8 cellular contexts compared by ENCODE assay signal in the genomic region with DNA sequence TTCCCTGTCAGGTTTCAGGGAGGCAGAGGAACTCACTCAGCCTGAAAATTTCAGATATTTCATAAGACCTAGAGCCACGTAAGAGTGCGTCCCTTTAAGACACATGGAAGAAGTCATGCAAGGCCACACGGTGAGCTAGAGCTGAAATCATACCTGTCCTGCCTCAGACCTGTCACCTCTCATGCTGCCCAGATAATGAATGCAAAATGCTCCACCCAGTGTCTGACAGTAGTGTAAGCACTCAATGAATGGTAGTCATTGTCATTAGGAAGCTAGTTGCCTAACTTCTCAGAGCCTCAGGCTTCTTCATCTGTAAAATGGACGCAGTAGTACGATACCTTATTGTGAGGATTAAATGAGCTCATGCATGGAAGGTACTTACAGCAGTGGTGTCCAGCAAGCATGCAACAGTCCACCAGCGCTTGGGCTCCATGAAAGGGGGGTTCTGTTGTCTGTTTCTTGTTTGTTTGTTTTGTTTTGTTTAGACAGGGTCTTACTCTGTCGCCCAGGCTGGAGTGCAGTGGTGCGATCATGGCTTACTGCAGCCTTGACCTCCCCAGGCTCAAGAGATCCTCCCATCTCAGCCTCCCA.
DNase-seq lines count a peak whose midpoint lies in the region; ATAC-seq, FAIRE-seq and TF ChIP-seq lines count a peak whose summit lies in the region.

No MANE protein-coding gene starts in this region.

- ATAC-seq in K562 (no peak), GM18907 (IDR thresholded peaks at IDR 0.05; ENCODE audit: unreplicated experiment) (no peak), HG03139 (IDR thresholded peaks at IDR 0.05; ENCODE audit: unreplicated experiment) (no peak)

- peaks cover 9% of the 10 kb centered on the region; the same call in 1 of the 2 replicates for H3K27me3 ChIP-seq in KMS-11 (ENCODE audit: insufficient read depth, low read depth)
- H3K27me3 ChIP-seq in K562 (ENCODE audit: control insufficient read depth in 2 of 2, insufficient read depth in 2 of 2, low read length in 2 of 2) = no peaks in the 10 kb centered on the region
- H3K27me3 ChIP-seq in muscle layer of duodenum (ENCODE audit: low read depth, low read length) = no peaks in the 10 kb centered on the region

- POLR2A ChIA-PET in K562 (lab: Yijun Ruan, JAX) = interaction anchor here (0.5 to 1.4 kb wide), 10 partner anchors 9 to 265 kb away, joined by 3 to 4 read pairs (median 3); partner anchors contain the start of genes KSR1 and WSB1

- TF ChIP-seq POLR2A in K562 (conservative IDR thresholded peaks at IDR 0.05) (no peak), H54 (IDR thresholded peaks at IDR 0.05; ENCODE audit: low read depth, low read length) (no peak)

- no peaks in the 10 kb centered on the region for H4K20me1 ChIP-seq in KMS-11 (ENCODE audit: insufficient read depth)
- H4K20me1 ChIP-seq in K562 (replicated peaks; ENCODE audit: control insufficient read depth, insufficient read depth, low read length) = no peaks in the 10 kb centered on the region

- 69% methylated on average over 8 of the region's 8 CpGs for WGBS in K562 (ENCODE audit: insufficient coverage, low coverage, missing lambda C conversion rate)

- H3K9me3 ChIP-seq in K562 (replicated peaks; ENCODE audit: control insufficient read depth, insufficient read depth, low read depth, low read length) = 0 out of 2 replicates have a peak, but pooled peaks cover 7% of the 10 kb centered on the region
- no peaks in the 10 kb centered on the region for H3K9me3 ChIP-seq in muscle layer of duodenum (ENCODE audit: control insufficient read depth in 1 of 2, low read length in 2 of 2)

- intact Hi-C loops in K562 (cut with micrococcal nuclease) = loop anchor here (5.0 to 10.0 kb wide), 3 partner anchors 103 to 298 kb away; partner anchors contain the start of gene KSR1

- TF ChIP-seq CTCF in KMS-11 (conservative IDR thresholded peaks at IDR 0.05; ENCODE audit: low read depth, low read length) (no peak), K562 (IDR thresholded peaks at IDR 0.05 in 2 of 3, conservative IDR thresholded peaks at IDR 0.05 in 1 of 3; ENCODE audit: insufficient read depth in 2 of 3, low read depth in 1 of 3, low read length in 3 of 3) (no peak)

- no peak overlapping the region for H3K4me3 ChIP-seq in KMS-11 (IDR thresholded peaks at IDR 0.05; ENCODE audit: insufficient read depth, low read depth, low read length)
- no peak overlapping the region for H3K4me3 ChIP-seq in K562
- peak overlapping the region; percentile 55 to 65 for H3K4me3 ChIP-seq in muscle layer of duodenum (ENCODE audit: low read depth in 1 of 2, low read length in 2 of 2)

- H3K36me3 ChIP-seq in KMS-11 (ENCODE audit: insufficient read depth) = no peaks in the 10 kb centered on the region
- H3K36me3 ChIP-seq in K562 (ENCODE audit: control insufficient read depth, insufficient read depth, low read length) = peaks cover 20% of the 10 kb centered on the region
- no peaks in the 10 kb centered on the region for H3K36me3 ChIP-seq in muscle layer of duodenum (ENCODE audit: control insufficient read depth in 1 of 2, insufficient read depth in 2 of 2, low read length in 2 of 2)

- H3K9ac ChIP-seq in KMS-11 (peak overlapping the region; percentile 97; the same call in 1 of the 2 replicates), K562 (ENCODE audit: insufficient read depth in 1 of 2, low read depth in 2 of 2, low read length in 2 of 2) (peak overlapping the region; percentile 94 to 97)

- H2AFZ ChIP-seq in KMS-11 (ENCODE audit: low read depth) (peak overlapping the region; percentile 96), K562 (ENCODE audit: low read depth, low read length) (peak overlapping the region; percentile 95)

- H3K79me2 ChIP-seq in KMS-11 (ENCODE audit: insufficient read depth, low read depth) = no peaks in the 10 kb centered on the region; the same call in 1 of the 2 replicates
- H3K79me2 ChIP-seq in K562 (ENCODE audit: control insufficient read depth, insufficient read depth, low read length) = peaks cover 29% of the 10 kb centered on the region

- H3K4me1 ChIP-seq in KMS-11 (ENCODE audit: low read depth, poor library complexity, severe bottlenecking) (peaks cover 12% of the 10 kb centered on the region), K562 (replicated peaks in 1 of 2; ENCODE audit: control insufficient read depth in 2 of 2, insufficient read depth in 2 of 2, low read length in 2 of 2) (peaks cover 30 to 35% of the 10 kb centered on the region in 2 experiments), muscle layer of duodenum (ENCODE audit: control insufficient read depth in 1 of 2, insufficient read depth in 2 of 2, low read length in 2 of 2) (peaks cover 0 to 6% of the 10 kb centered on the region in 2 donors)

- in situ Hi-C loops in K562 (cut with MboI) = no loop called here

- TF ChIP-seq RAD21 in K562 (CRISPR knock-in tag; conservative IDR thresholded peaks at IDR 0.05 in 1 of 2, IDR thresholded peaks at IDR 0.05 in 1 of 2) = peak in 1 of 2 experiments; percentile 29; a peak in 1 of 4 replicates

- TF ChIP-seq EP300 in K562 (IDR thresholded peaks at IDR 0.05; ENCODE audit: low read length) = 0 out of 2 replicates have a peak, but pooled peaks have one; percentile 13

- BruUV-seq in K562 (replicated peaks; lab: Mats Ljungman, UMichigan) = no TSS peak

- no peak overlapping the region for H3K27ac ChIP-seq in KMS-11
- peak overlapping the region; percentile 98 for H3K27ac ChIP-seq in K562 (ENCODE audit: extremely low read depth, low read depth, low read length)
- H3K27ac ChIP-seq in muscle layer of duodenum (ENCODE audit: low read length) = no peak overlapping the region

- no peaks in the 10 kb centered on the region for H3K9me1 ChIP-seq in K562 (ENCODE audit: control insufficient read depth, insufficient read depth, low read length)

- H3K4me2 ChIP-seq in KMS-11 (peak overlapping the region; percentile 89), K562 (ENCODE audit: insufficient read depth, low read length) (peak overlapping the region; percentile 84)

- peak; percentile 6 for FAIRE-seq in K562 (lab: Jason Lieb, UNC)
- no peak for FAIRE-seq in H54 (lab: Jason Lieb, UNC)

- CTCF ChIA-PET in K562 (lab: Yijun Ruan, JAX; ENCODE audit: low intra/inter-chr PET ratio) = interaction anchor here (0.7 to 3.3 kb wide), 3 partner anchors 109 to 247 kb away, joined by 3 to 27 read pairs (median 17); no protein-coding TSS in a partner anchor

- peak; percentile 72 for DNase-seq in DMS53 (lab: John Stamatoyannopoulos, UW)
- peak in 1 of 4 experiments; percentile 59 for DNase-seq in K562 (ENCODE audit: extremely low read depth in 1 of 4, low spot score in 3 of 4)
- DNase-seq in ureter (ENCODE audit: low spot score) = no peak
- DNase-seq in H54 (ENCODE audit: insufficient read length, low spot score) = no peak

TF ChIP-seq in K562, 482 proteins besides CTCF, POLR2A, EP300 and RAD21 (continues in another document):
- TF ChIP-seq PREB (CRISPR knock-in tag; IDR thresholded peaks at IDR 0.05) (no peak), C11orf30 (IDR thresholded peaks at IDR 0.05; ENCODE audit: low read depth) (no peak), CBX1 (IDR thresholded peaks at IDR 0.05; ENCODE audit: low read depth) (peak; percentile 99; the same call in 1 of the 2 replicates), NR3C1 (CRISPR knock-in tag; IDR thresholded peaks at IDR 0.05) (no peak), BCOR (IDR thresholded peaks at IDR 0.05) (peak; percentile 100), PHF20 (IDR thresholded peaks at IDR 0.05; ENCODE audit: partially characterized antibody) (peak; percentile 89), ETV1 (tag; conservative IDR thresholded peaks at IDR 0.05; ENCODE audit: low read depth) (no peak), NR2C2 (CRISPR knock-in tag; IDR thresholded peaks at IDR 0.05) (no peak), NR2C2 (tag; IDR thresholded peaks at IDR 0.05) (no peak), SAFB2 (IDR thresholded peaks at IDR 0.05; ENCODE audit: borderline replicate concordance, low read depth, low read length, severe bottlenecking) (no peak), ZFP36 (IDR thresholded peaks at IDR 0.05; ENCODE audit: low read depth, low read length, partially characterized antibody) (no peak), GTF2F1 (IDR thresholded peaks at IDR 0.05; ENCODE audit: low read depth, low read length) (no peak), ZNF584 (CRISPR knock-in tag; IDR thresholded peaks at IDR 0.05; ENCODE audit: low read depth) (no peak), RCOR1 (IDR thresholded peaks at IDR 0.05; ENCODE audit: borderline replicate concordance in 1 of 2, low read depth in 2 of 2, low read length in 2 of 2) (peak; percentile 71 to 89; a peak in 3 of 4 replicates), EWSR1 (IDR thresholded peaks at IDR 0.05; ENCODE audit: borderline replicate concordance, low read depth, partially characterized antibody) (no peak), PHTF2 (CRISPR knock-in tag; IDR thresholded peaks at IDR 0.05) (no peak), GATAD2B (IDR thresholded peaks at IDR 0.05; ENCODE audit: borderline replicate concordance) (no peak), MEF2A (IDR thresholded peaks at IDR 0.05; ENCODE audit: control insufficient read depth, low read depth, low read length) (no peak)
- TF ChIP-seq, protein P1, sequence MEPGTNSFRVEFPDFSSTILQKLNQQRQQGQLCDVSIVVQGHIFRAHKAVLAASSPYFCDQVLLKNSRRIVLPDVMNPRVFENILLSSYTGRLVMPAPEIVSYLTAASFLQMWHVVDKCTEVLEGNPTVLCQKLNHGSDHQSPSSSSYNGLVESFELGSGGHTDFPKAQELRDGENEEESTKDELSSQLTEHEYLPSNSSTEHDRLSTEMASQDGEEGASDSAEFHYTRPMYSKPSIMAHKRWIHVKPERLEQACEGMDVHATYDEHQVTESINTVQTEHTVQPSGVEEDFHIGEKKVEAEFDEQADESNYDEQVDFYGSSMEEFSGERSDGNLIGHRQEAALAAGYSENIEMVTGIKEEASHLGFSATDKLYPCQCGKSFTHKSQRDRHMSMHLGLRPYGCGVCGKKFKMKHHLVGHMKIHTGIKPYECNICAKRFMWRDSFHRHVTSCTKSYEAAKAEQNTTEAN (CRISPR knock-in tag; IDR thresholded peaks at IDR 0.05) = no peak

Comparison
In these comparisons a context has a peak if more than half of its experiments do, and no peak if none do; other contexts are left out.
1. H3K4me3 ChIP-seq: peak in muscle layer of duodenum (2 of 2); none in KMS-11 (single experiment) and K562 (single experiment).